ENCODE assay signal across 8 cellular contexts in genomic region chr3:70108072-70108471, GRCh38.
A peak's percentile ranks its signal among the peaks of the same experiment; 100 is the strongest.
DNase-seq lines count a peak whose midpoint lies in the region; ATAC-seq and TF ChIP-seq lines count a peak whose summit lies in the region.

No MANE protein-coding gene starts in this region.

- H3K27me3 ChIP-seq in lower lobe of right lung (ENCODE audit: low read depth), result no peaks in the 10 kb centered on the region
- H3K27me3 ChIP-seq in naive thymus-derived CD4-positive, alpha-beta T cell (ENCODE audit: control insufficient read depth in 2 of 2, insufficient read depth in 2 of 2, low read length in 2 of 2), result no peaks in the 10 kb centered on the region

- H3K4me1 ChIP-seq in lower lobe of right lung, result no peaks in the 10 kb centered on the region
- H3K4me1 ChIP-seq in naive thymus-derived CD4-positive, alpha-beta T cell (ENCODE audit: control insufficient read depth in 2 of 2, insufficient read depth in 2 of 2, low read length in 2 of 2), result no peaks in the 10 kb centered on the region

- no peak overlapping the region for H3K4me3 Mint-ChIP-seq in activated CD4-positive, alpha-beta T cell treated with anti-CD3 and anti-CD28 coated beads for 36 hours
- H3K4me3 Mint-ChIP-seq in naive thymus-derived CD4-positive, alpha-beta T cell, result no peak overlapping the region

- H3K27ac ChIP-seq in lower lobe of right lung, result no peak overlapping the region
- H3K27ac ChIP-seq in naive thymus-derived CD4-positive, alpha-beta T cell (ENCODE audit: low read depth, low read length), result no peak overlapping the region

- CTCF ChIA-PET in activated CD4-positive, alpha-beta T cell treated with anti-CD3 and anti-CD28 coated beads for 36 hours (lab: Charles Lee), result interaction anchor here (0.8 to 5.1 kb wide), 5 partner anchors 10 to 223 kb away, joined by 3 to 27 read pairs (median 4); no protein-coding TSS in a partner anchor
- CTCF ChIA-PET in naive thymus-derived CD4-positive, alpha-beta T cell (lab: Charles Lee), result no interaction called here

- H3K36me3 ChIP-seq in lower lobe of right lung, result no peaks in the 10 kb centered on the region
- no peaks in the 10 kb centered on the region for H3K36me3 ChIP-seq in naive thymus-derived CD4-positive, alpha-beta T cell (ENCODE audit: control insufficient read depth in 2 of 3, insufficient read depth in 3 of 3, low read length in 3 of 3)

- H3K9me3 ChIP-seq in lower lobe of right lung, result no peaks in the 10 kb centered on the region
- H3K9me3 ChIP-seq in naive thymus-derived CD4-positive, alpha-beta T cell (ENCODE audit: control insufficient read depth in 2 of 3, low read length in 3 of 3), result no peaks in the 10 kb centered on the region

- no peaks in the 10 kb centered on the region for H3K9me3 Mint-ChIP-seq in activated CD4-positive, alpha-beta T cell treated with anti-CD3 and anti-CD28 coated beads for 36 hours (ENCODE audit: low read depth)
- H3K9me3 Mint-ChIP-seq in naive thymus-derived CD4-positive, alpha-beta T cell, result peaks cover 0 to 1% (median 0%) of the 10 kb centered on the region in 11 donors

- H3K36me3 Mint-ChIP-seq in activated CD4-positive, alpha-beta T cell treated with anti-CD3 and anti-CD28 coated beads for 36 hours (ENCODE audit: low read depth), result no peaks in the 10 kb centered on the region
- no peaks in the 10 kb centered on the region for H3K36me3 Mint-ChIP-seq in naive thymus-derived CD4-positive, alpha-beta T cell

- peaks cover 18% of the 10 kb centered on the region for H3K27me3 Mint-ChIP-seq in activated CD4-positive, alpha-beta T cell treated with anti-CD3 and anti-CD28 coated beads for 36 hours
- H3K27me3 Mint-ChIP-seq in naive thymus-derived CD4-positive, alpha-beta T cell, result peaks cover 0 to 28% (median 18%) of the 10 kb centered on the region in 5 donors

- no peak overlapping the region for H3K27ac Mint-ChIP-seq in activated CD4-positive, alpha-beta T cell treated with anti-CD3 and anti-CD28 coated beads for 36 hours
- no peak overlapping the region for H3K27ac Mint-ChIP-seq in naive thymus-derived CD4-positive, alpha-beta T cell

- no peak for ATAC-seq in activated CD4-positive, alpha-beta T cell treated with anti-CD3 and anti-CD28 coated beads for 36 hours
- ATAC-seq in HG02642 (IDR thresholded peaks at IDR 0.05; ENCODE audit: poor library complexity, unreplicated experiment), result peak; percentile 69
- ATAC-seq in lower lobe of right lung, result no peak
- ATAC-seq in HG03135 (IDR thresholded peaks at IDR 0.05; ENCODE audit: unreplicated experiment), result no peak
- no peak for ATAC-seq in naive thymus-derived CD4-positive, alpha-beta T cell

- TF ChIP-seq CTCF in lower lobe of right lung (IDR thresholded peaks at IDR 0.05), result peak; percentile 37

- H3K4me1 Mint-ChIP-seq in activated CD4-positive, alpha-beta T cell treated with anti-CD3 and anti-CD28 coated beads for 36 hours, result no peaks in the 10 kb centered on the region
- H3K4me1 Mint-ChIP-seq in naive thymus-derived CD4-positive, alpha-beta T cell, result no peaks in the 10 kb centered on the region

- H3K4me3 ChIP-seq in lower lobe of right lung, result no peak overlapping the region
- no peak overlapping the region for H3K4me3 ChIP-seq in naive thymus-derived CD4-positive, alpha-beta T cell (ENCODE audit: low read length)

- POLR2A ChIA-PET in activated CD4-positive, alpha-beta T cell treated with anti-CD3 and anti-CD28 coated beads for 36 hours (lab: Charles Lee), result no interaction called here
- POLR2A ChIA-PET in naive thymus-derived CD4-positive, alpha-beta T cell (lab: Charles Lee), result no interaction called here

- intact Hi-C loops in activated CD4-positive, alpha-beta T cell treated with anti-CD3 and anti-CD28 coated beads for 36 hours (cut with DNase I, micrococcal nuclease), result no loop called here
- intact Hi-C loops in lower lobe of right lung (cut with DNase I), result no loop called here
- intact Hi-C loops in naive thymus-derived CD4-positive, alpha-beta T cell (cut with micrococcal nuclease), result no loop called here

- peak; percentile 47 for DNase-seq in activated CD4-positive, alpha-beta T cell treated with anti-CD3 and anti-CD28 coated beads for 36 hours
- no peak for DNase-seq in activated CD4-positive, alpha-beta T cell treated with anti-CD3 and anti-CD28 coated beads for 4 hours
- DNase-seq in UCSD-AML1 (lab: John Stamatoyannopoulos, UW; ENCODE audit: unreplicated experiment), result peak; percentile 9
- DNase-seq in lower lobe of right lung, result peak; percentile 54
- DNase-seq in SW480 (ENCODE audit: low spot score), result no peak
- no peak for DNase-seq in naive thymus-derived CD4-positive, alpha-beta T cell

Comparison
In these comparisons a context has a peak if more than half of its experiments do, and no peak if none do; other contexts are left out.
1. DNase-seq: peak in activated CD4-positive, alpha-beta T cell treated with anti-CD3 and anti-CD28 coated beads for 36 hours (single experiment), UCSD-AML1 (single experiment) and lower lobe of right lung (single experiment); none in activated CD4-positive, alpha-beta T cell treated with anti-CD3 and anti-CD28 coated beads for 4 hours (0 of 2), SW480 (single experiment) and naive thymus-derived CD4-positive, alpha-beta T cell (0 of 9).